In the genomic region with DNA sequence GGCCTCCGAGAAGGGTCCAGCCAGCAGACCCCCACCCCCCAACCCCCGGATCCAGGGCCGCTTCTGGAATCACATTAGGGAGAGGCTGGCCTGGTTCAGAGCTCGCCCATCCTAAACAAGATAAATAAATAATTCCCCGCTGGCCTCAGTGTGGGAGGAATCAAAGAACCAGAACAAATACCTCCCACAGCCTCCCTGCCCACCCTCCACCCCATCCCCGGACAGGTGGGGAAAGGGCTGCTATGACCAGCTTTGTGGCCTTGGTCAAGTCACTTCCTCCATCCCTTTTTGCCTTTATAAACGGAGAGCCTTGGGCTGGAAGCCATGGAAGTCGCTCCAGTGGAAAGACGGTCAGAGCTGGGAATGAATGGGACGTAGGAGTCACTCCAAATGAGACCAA, we compare ENCODE assay signal across 10 cellular contexts.
DNase-seq lines count a peak whose midpoint lies in the region; ATAC-seq, FAIRE-seq and TF ChIP-seq lines count a peak whose summit lies in the region.
"Had no signal": no experiment of that assay in that cellular context is flagged by ENCODE, and none has a peak within 500 bp of the region (broad histone marks: within the 10 kb centered on the region; RNA-seq: fewer than 3 reads in every experiment).

No MANE protein-coding gene starts in this region.

- peaks cover 6% of the 10 kb centered on the region; the same call in 1 of the 2 replicates for H3K23me2 ChIP-seq in H1 (ENCODE audit: low read depth, low read length)

- POLR2A ChIA-PET in HEK293 (lab: Yijun Ruan, JAX), result interaction anchor here (0.6 kb wide), 2 partner anchors 10 to 554 kb away, joined by 5 read pairs; no protein-coding TSS in a partner anchor
- POLR2A ChIA-PET in H1 (lab: Charles Lee; ENCODE audit: partially characterized antibody), result interaction anchor here (0.5 to 6.4 kb wide), 9 partner anchors 10 to 298 kb away, joined by 3 to 74 read pairs (median 4); a partner anchor contains a TSS
- POLR2A ChIA-PET in CD4-positive, alpha-beta memory T cell (lab: Charles Lee; ENCODE audit: partially characterized antibody), result interaction anchor here (0.7 to 1.4 kb wide), 3 partner anchors 11 to 64 kb away, joined by 3 to 4 read pairs (median 3); a partner anchor contains a TSS

- H3K4me1 Mint-ChIP-seq in stimulated activated naive B cell treated with anti-CD40 and anti-IgM and Interleukin-4, amounts not matched to agents 10 μg/mL and 1 μg/mL and 100 μg/mL, for 72 hours, result peaks cover 41 to 60% of the 10 kb centered on the region in 2 donors
- peaks cover 18 to 35% (median 23%) of the 10 kb centered on the region in 4 donors for H3K4me1 Mint-ChIP-seq in CD4-positive, alpha-beta memory T cell

- no peak overlapping the region for H2BK5ac ChIP-seq in H1 (ENCODE audit: low read depth, low read length)

- H3K36me3 Mint-ChIP-seq in stimulated activated naive B cell treated with anti-CD40 and anti-IgM and Interleukin-4, amounts not matched to agents 10 μg/mL and 1 μg/mL and 100 μg/mL, for 72 hours, result peaks cover 0 to 2% of the 10 kb centered on the region in 2 donors
- no peaks in the 10 kb centered on the region for H3K36me3 Mint-ChIP-seq in CD4-positive, alpha-beta memory T cell

- H2AFZ ChIP-seq in H1 (ENCODE audit: low read length), result no peak overlapping the region

- TF ChIP-seq EP300 in H1 (IDR thresholded peaks at IDR 0.05; ENCODE audit: borderline replicate concordance in 1 of 2, low read depth in 2 of 2, low read length in 2 of 2) (no peak), esophagus muscularis mucosa (IDR thresholded peaks at IDR 0.05) (no peak)

- TF ChIP-seq POLR2A in H1 (IDR thresholded peaks at IDR 0.05; ENCODE audit: control extremely low read depth in 1 of 2, low read depth in 2 of 2, low read length in 2 of 2) (no peak), esophagus muscularis mucosa (IDR thresholded peaks at IDR 0.05; ENCODE audit: low read depth) (no peak)

- TF ChIP-seq RAD21 in H1 (IDR thresholded peaks at IDR 0.05 in 1 of 2, conservative IDR thresholded peaks at IDR 0.05 in 1 of 2; ENCODE audit: low read depth in 2 of 2, low read length in 2 of 2), result no peak

- intact Hi-C loops in CD4-positive, alpha-beta memory T cell (cut with micrococcal nuclease), result no loop called here
- intact Hi-C loops in esophagus muscularis mucosa (cut with DNase I), result no loop called here

- peaks cover 89 to 98% of the 10 kb centered on the region in 2 donors for H3K27me3 Mint-ChIP-seq in stimulated activated naive B cell treated with anti-CD40 and anti-IgM and Interleukin-4, amounts not matched to agents 10 μg/mL and 1 μg/mL and 100 μg/mL, for 72 hours
- H3K27me3 Mint-ChIP-seq in CD4-positive, alpha-beta memory T cell, result peaks cover 80 to 82% of the 10 kb centered on the region in 2 donors

- H2BK120ac ChIP-seq in H1 (replicated peaks; ENCODE audit: low read depth, low read length), result no peak overlapping the region

- peak overlapping the region; percentile 36 to 74 for H3K4me3 Mint-ChIP-seq in stimulated activated naive B cell treated with anti-CD40 and anti-IgM and Interleukin-4, amounts not matched to agents 10 μg/mL and 1 μg/mL and 100 μg/mL, for 72 hours
- peak overlapping the region in 1 of 8 donors; percentile 76 for H3K4me3 Mint-ChIP-seq in CD4-positive, alpha-beta memory T cell

- H3K18ac ChIP-seq in H1 (ENCODE audit: extremely low read depth, low read length), result no peak overlapping the region

- H3K27me3 ChIP-seq in H1 (replicated peaks in 1 of 4; ENCODE audit: control insufficient read depth in 3 of 4, extremely low read depth in 1 of 4, insufficient read depth in 3 of 4, low read length in 3 of 4) (peaks cover 88 to 100% (median 99%) of the 10 kb centered on the region in 4 experiments), esophagus muscularis mucosa (peaks cover 15 to 100% (median 81%) of the 10 kb centered on the region in 4 donors)
- H3K27me3 ChIP-seq in CD4-positive, alpha-beta memory T cell (ENCODE audit: insufficient read depth, low read length), result peaks cover 87% of the 10 kb centered on the region

- H4K91ac ChIP-seq in H1 (replicated peaks; ENCODE audit: insufficient read length, low read length), result no peak overlapping the region

- no peak for FAIRE-seq in H1 (lab: Jason Lieb, UNC)

- peak overlapping the region; percentile 82 for H3K27ac Mint-ChIP-seq in stimulated activated naive B cell treated with anti-CD40 and anti-IgM and Interleukin-4, amounts not matched to agents 10 μg/mL and 1 μg/mL and 100 μg/mL, for 72 hours
- H3K27ac Mint-ChIP-seq in CD4-positive, alpha-beta memory T cell, result no peak overlapping the region

- H3K27ac ChIP-seq in HEK293 (ENCODE audit: extremely low read depth, low read depth, low read length) (no peak overlapping the region), H1 (ENCODE audit: low read depth, low read length) (no peak overlapping the region), esophagus muscularis mucosa (replicated peaks in 1 of 4) (no peak overlapping the region)
- no peak overlapping the region for H3K27ac ChIP-seq in CD4-positive, alpha-beta memory T cell (ENCODE audit: low read depth, low read length)

- no peaks in the 10 kb centered on the region for H3K79me2 ChIP-seq in H1 (ENCODE audit: control insufficient read depth in 1 of 2, insufficient read depth in 2 of 2, low read length in 2 of 2)

- H3K23ac ChIP-seq in H1 (ENCODE audit: insufficient read length), result no peak overlapping the region

- DNase-seq in NCI-H526 treated with DMSO at 0.1 percent for 48 hours (lab: John Stamatoyannopoulos, UW), result peak; percentile 85
- DNase-seq in H1 (ENCODE audit: low read depth in 1 of 2, low spot score in 2 of 2), result no peak
- DNase-seq in stimulated activated naive B cell treated with anti-CD40 and anti-IgM and Interleukin-4, amounts not matched to agents 10 μg/mL and 1 μg/mL and 100 μg/mL, for 72 hours, result no peak
- no peak for DNase-seq in NCI-H748 (lab: John Stamatoyannopoulos, UW; ENCODE audit: unreplicated experiment)
- DNase-seq in CD4-positive, alpha-beta memory T cell, result no peak
- no peak for DNase-seq in esophagus muscularis mucosa (ENCODE audit: extremely low spot score)
- DNase-seq: GF-D8, NCI-H2227 treated with DMSO at 0.1 percent for 48 hours, PC-3 had no signal

- H4K20me1 ChIP-seq in H1 (replicated peaks in 1 of 2; ENCODE audit: control insufficient read depth in 1 of 2, insufficient read depth in 2 of 2, low read length in 2 of 2), result peaks cover 4 to 20% of the 10 kb centered on the region in 2 experiments

- no peak overlapping the region; a peak in 1 of 7 replicates for H3K9ac ChIP-seq in H1 (replicated peaks in 1 of 4; ENCODE audit: extremely low read depth in 1 of 4, low read depth in 3 of 4, low read length in 3 of 4)

- ATAC-seq in stimulated activated naive B cell treated with anti-CD40 and anti-IgM and Interleukin-4, amounts not matched to agents 10 μg/mL and 1 μg/mL and 100 μg/mL, for 72 hours (replicated peaks), result no peak
- ATAC-seq: PC-3 had no signal

- peak overlapping the region; percentile 52 to 62; a peak in 2 of 4 replicates for H3K4me2 ChIP-seq in H1 (ENCODE audit: insufficient read depth in 1 of 2, low read depth in 2 of 2, low read length in 2 of 2)

- H3K56ac ChIP-seq in H1 (replicated peaks; ENCODE audit: insufficient read length, low read depth, low read length), result no peak overlapping the region

- H3K4me1 ChIP-seq in HEK293 (ENCODE audit: control insufficient read depth, insufficient read depth, low read length), result peaks cover 3% of the 10 kb centered on the region; the same call in 1 of the 2 replicates
- peaks cover 10 to 35% (median 14%) of the 10 kb centered on the region in 4 experiments for H3K4me1 ChIP-seq in H1 (replicated peaks in 1 of 4; ENCODE audit: control insufficient read depth in 3 of 4, insufficient read depth in 4 of 4, low read length in 3 of 4)
- peaks cover 36% of the 10 kb centered on the region for H3K4me1 ChIP-seq in CD4-positive, alpha-beta memory T cell (ENCODE audit: insufficient read depth, low read length)
- H3K4me1 ChIP-seq in esophagus muscularis mucosa, result peaks cover 16 to 23% (median 20%) of the 10 kb centered on the region in 4 donors

- no peaks in the 10 kb centered on the region for H3K9me3 Mint-ChIP-seq in stimulated activated naive B cell treated with anti-CD40 and anti-IgM and Interleukin-4, amounts not matched to agents 10 μg/mL and 1 μg/mL and 100 μg/mL, for 72 hours
- H3K9me3 Mint-ChIP-seq in CD4-positive, alpha-beta memory T cell, result peaks cover 0 to 4% (median 0%) of the 10 kb centered on the region in 8 donors

- H3K14ac ChIP-seq in H1 (ENCODE audit: insufficient read length), result no peak overlapping the region

- H3K4ac ChIP-seq in H1 (replicated peaks; ENCODE audit: insufficient read length, low read depth, low read length), result no peak overlapping the region

- H3K4me3 ChIP-seq in HEK293 (ENCODE audit: low read depth, low read length) (no peak overlapping the region), H1 (ENCODE audit: extremely low read depth in 1 of 4, insufficient read depth in 2 of 4, low read depth in 3 of 4, low read length in 4 of 4) (0 out of 8 replicates have a peak overlapping the region, but pooled peaks of 1 of the 4 experiments have one; percentile 47), esophagus muscularis mucosa (no peak overlapping the region)
- H3K4me3 ChIP-seq in CD4-positive, alpha-beta memory T cell (ENCODE audit: low read length in 2 of 2), result no peak overlapping the region

- H2BK12ac ChIP-seq in H1 (ENCODE audit: low read depth, low read length), result no peak overlapping the region

- H3K79me1 ChIP-seq in H1 (ENCODE audit: low read depth, low read length), result no peaks in the 10 kb centered on the region

- TF ChIP-seq CTCF in HEK293 (tag by site-specific recombination; IDR thresholded peaks at IDR 0.05), result no peak
- no peak for TF ChIP-seq CTCF in H1 (IDR thresholded peaks at IDR 0.05; ENCODE audit: control extremely low read depth in 1 of 3, insufficient read depth in 1 of 3, low read depth in 1 of 3, low read length in 3 of 3)
- no peak for TF ChIP-seq CTCF in esophagus muscularis mucosa (IDR thresholded peaks at IDR 0.05)

- H2AK5ac ChIP-seq in H1 (ENCODE audit: low read depth, low read length), result no peak overlapping the region

- H3K9me3 ChIP-seq in HEK293 (ENCODE audit: control insufficient read depth, insufficient read depth, low read depth, low read length) (no peaks in the 10 kb centered on the region), H1 (ENCODE audit: insufficient read depth in 2 of 2, low read depth in 1 of 2, low read length in 1 of 2) (no peaks in the 10 kb centered on the region), esophagus muscularis mucosa (no peaks in the 10 kb centered on the region)
- no peaks in the 10 kb centered on the region for H3K9me3 ChIP-seq in CD4-positive, alpha-beta memory T cell (ENCODE audit: control insufficient read depth in 1 of 2, low read length in 2 of 2)

- no peak overlapping the region for H2BK15ac ChIP-seq in H1 (ENCODE audit: low read length)

- H4K5ac ChIP-seq in H1 (ENCODE audit: insufficient read length, low read depth, low read length), result no peak overlapping the region

- CTCF ChIA-PET in HEK293 (lab: Yijun Ruan, JAX) (interaction anchor here (0.6 to 2.2 kb wide), 6 partner anchors 8 to 435 kb away, joined by 3 to 14 read pairs (median 3); no protein-coding TSS in a partner anchor), H1 (lab: Charles Lee; ENCODE audit: partially characterized antibody) (interaction anchor here (0.6 to 9.5 kb wide), 8 partner anchors 14 to 238 kb away, joined by 3 to 217 read pairs (median 4); no protein-coding TSS in a partner anchor)
- CTCF ChIA-PET in CD4-positive, alpha-beta memory T cell (lab: Charles Lee; ENCODE audit: partially characterized antibody), result interaction anchor here (1.5 to 1.7 kb wide), 2 partner anchors 8 to 51 kb away, joined by 13 to 14 read pairs; no protein-coding TSS in a partner anchor

- H4K8ac ChIP-seq in H1 (ENCODE audit: extremely low read depth, insufficient read depth, low read length), result peak overlapping the region; percentile 36; the same call in 1 of the 2 replicates

- 6% methylated on average over 6 of the region's 10 CpGs; no CpG with 5 or more reads in 1 of the 2 experiments for WGBS in H1 (ENCODE audit: extremely low coverage in 1 of 2, insufficient coverage in 1 of 2, insufficient read length in 1 of 2, insufficient replicate concordance in 2 of 2, low coverage in 1 of 2, low lambda C conversion rate in 2 of 2, missing lambda C conversion rate in 1 of 2), 2 experiments
- WGBS in esophagus muscularis mucosa, result 34% methylated on average over 7 of the region's 10 CpGs

- H2BK20ac ChIP-seq in H1 (ENCODE audit: low read length), result no peak overlapping the region

- H3K36me3 ChIP-seq in HEK293 (ENCODE audit: control insufficient read depth in 2 of 2, insufficient read depth in 1 of 2, low read length in 2 of 2) (no peaks in the 10 kb centered on the region), H1 (ENCODE audit: control insufficient read depth in 2 of 4, insufficient read depth in 4 of 4, low read length in 3 of 4) (peaks cover 0 to 10% (median 0%) of the 10 kb centered on the region in 4 experiments; a peak in 1 of 8 replicates), esophagus muscularis mucosa (no peaks in the 10 kb centered on the region)
- no peaks in the 10 kb centered on the region for H3K36me3 ChIP-seq in CD4-positive, alpha-beta memory T cell (ENCODE audit: insufficient read depth, low read length)
